ENCODE assay signal across 12 cellular contexts in the genomic region with DNA sequence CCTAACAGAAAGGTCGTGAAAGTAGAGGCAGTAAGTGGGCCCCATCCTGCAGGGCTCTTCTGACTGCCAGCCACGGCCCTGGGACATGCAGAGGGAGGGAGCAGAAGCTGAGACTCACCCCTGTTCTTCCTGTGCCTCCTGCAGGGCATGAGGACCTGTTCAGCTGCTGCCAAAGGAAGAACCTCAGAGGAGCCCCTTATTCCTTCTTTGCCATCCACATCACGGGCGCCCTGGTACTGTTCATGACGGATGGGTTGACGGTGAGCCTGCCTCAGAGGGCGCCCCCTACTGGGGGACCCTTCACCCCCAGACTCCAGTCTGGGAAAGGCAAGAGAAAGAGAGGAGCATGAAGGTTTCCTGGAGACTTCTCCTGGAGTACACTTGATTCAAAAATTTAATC. TPM values are rescaled to one million over a fixed set of nuclear protein-coding genes. Genes with fewer than 3 reads are reported as not detected.
DNase-seq lines count a peak whose midpoint lies in the region; FAIRE-seq and TF ChIP-seq lines count a peak whose summit lies in the region.
"Had no signal": no experiment of that assay in that cellular context is flagged by ENCODE, and none has a peak within 500 bp of the region (broad histone marks: within the 10 kb centered on the region; RNA-seq: fewer than 3 reads in every experiment).

No MANE protein-coding gene starts in this region.

- no peak overlapping the region for H3K9ac ChIP-seq in mesenchymal stem cell (ENCODE audit: low read length)

- H3K4ac ChIP-seq in mesenchymal stem cell (ENCODE audit: low read depth in 1 of 2, low read length in 2 of 2): no peak overlapping the region

- H2BK120ac ChIP-seq in mesenchymal stem cell (ENCODE audit: low read depth, low read length): no peak overlapping the region

- 56% methylated on average over 7 of the region's 7 CpGs for WGBS in mesenchymal stem cell

- H3K4me3 ChIP-seq in WI38 (ENCODE audit: low read depth, low read length): no peak overlapping the region
- no peak overlapping the region for H3K4me3 ChIP-seq in kidney epithelial cell (ENCODE audit: low read depth, low read length)
- H3K4me3 ChIP-seq in mesenchymal stem cell (ENCODE audit: insufficient read depth in 1 of 2, low read depth in 1 of 2, low read length in 2 of 2): no peak overlapping the region

- no peak overlapping the region for H2BK15ac ChIP-seq in mesenchymal stem cell (ENCODE audit: low read depth, poor library complexity, severe bottlenecking)

- TF ChIP-seq CTCF in AG09319 (IDR thresholded peaks at IDR 0.05; ENCODE audit: low read depth, low read length) (peak; percentile 19), GM12872 (IDR thresholded peaks at IDR 0.05; ENCODE audit: insufficient read depth, low read depth, low read length) (peak; percentile 61), WI38 (IDR thresholded peaks at IDR 0.05; ENCODE audit: low read depth, low read length) (peak; percentile 39), kidney epithelial cell (IDR thresholded peaks at IDR 0.05; ENCODE audit: insufficient read depth, low read length, poor library complexity, severe bottlenecking) (peak; percentile 47)

- H3K27ac ChIP-seq in mesenchymal stem cell (ENCODE audit: low read length, poor library complexity, severe bottlenecking): no peak overlapping the region

- no peak for TF ChIP-seq POLR2A in GM12891 (IDR thresholded peaks at IDR 0.05; ENCODE audit: low read depth, low read length)

- no peak overlapping the region for H4K91ac ChIP-seq in mesenchymal stem cell (ENCODE audit: low read length)

- H3K79me1 ChIP-seq in mesenchymal stem cell (replicated peaks; ENCODE audit: low read length, poor library complexity, severe bottlenecking): no peaks in the 10 kb centered on the region

- DNase-seq in AG09319 (ENCODE audit: extremely low read depth, low read depth): no peak
- no peak for DNase-seq in kidney epithelial cell (ENCODE audit: low read depth)
- DNase-seq in GM12891 (ENCODE audit: insufficient read length, low spot score): no peak
- DNase-seq in AG20443 (ENCODE audit: low spot score): no peak
- no peak for DNase-seq in mesenchymal stem cell
- DNase-seq in Ammon's horn (ENCODE audit: low spot score): no peak
- DNase-seq: NCI-H187 treated with DMSO at 0.1 percent for 48 hours, occipital lobe, OCI-M1, trophoblast cell had no signal

- H3K27me3 ChIP-seq in kidney epithelial cell (ENCODE audit: control insufficient read depth, insufficient read depth, low read length) (peaks cover 8% of the 10 kb centered on the region), mesenchymal stem cell (ENCODE audit: control insufficient read depth in 1 of 2, insufficient read depth in 1 of 2, low read length in 2 of 2) (peaks cover 34 to 61% of the 10 kb centered on the region in 2 experiments)

- no peaks in the 10 kb centered on the region for H3K4me1 ChIP-seq in mesenchymal stem cell (ENCODE audit: control insufficient read depth, insufficient read depth, low read depth, low read length)

- no peak for FAIRE-seq in GM12891 (lab: Jason Lieb, UNC)

- no peak overlapping the region for H2AFZ ChIP-seq in mesenchymal stem cell (ENCODE audit: low read depth, low read length)

- H3K4me2 ChIP-seq in mesenchymal stem cell (ENCODE audit: low read length, poor library complexity, severe bottlenecking): no peak overlapping the region

- no peak overlapping the region for H2BK5ac ChIP-seq in mesenchymal stem cell (ENCODE audit: low read depth, low read length, poor library complexity, severe bottlenecking)

- H3K18ac ChIP-seq in mesenchymal stem cell (ENCODE audit: low read depth in 1 of 2, low read length in 2 of 2): no peak overlapping the region

- H3K14ac ChIP-seq in mesenchymal stem cell (ENCODE audit: low read length in 2 of 2): no peak overlapping the region

- no peak overlapping the region for H4K8ac ChIP-seq in mesenchymal stem cell (ENCODE audit: low read length)

- no peaks in the 10 kb centered on the region for H3K9me3 ChIP-seq in mesenchymal stem cell (ENCODE audit: control insufficient read depth, low read length)

- H2AK5ac ChIP-seq in mesenchymal stem cell (ENCODE audit: low read length, severe bottlenecking): no peak overlapping the region

- H3K36me3 ChIP-seq in kidney epithelial cell (ENCODE audit: control insufficient read depth, insufficient read depth, low read length) (no peaks in the 10 kb centered on the region), mesenchymal stem cell (ENCODE audit: control insufficient read depth in 1 of 2, insufficient read depth in 2 of 2, low read depth in 1 of 2, low read length in 2 of 2) (no peaks in the 10 kb centered on the region)

- no peak overlapping the region for H3K23ac ChIP-seq in mesenchymal stem cell (ENCODE audit: low read length in 2 of 2)

- no peak overlapping the region for H2BK12ac ChIP-seq in mesenchymal stem cell (ENCODE audit: low read length in 2 of 2)

TF ChIP-seq in GM12891, 5 proteins besides CTCF, POLR2A, EP300 and RAD21:
- TF ChIP-seq POU2F2 (IDR thresholded peaks at IDR 0.05; ENCODE audit: low read depth, low read length) (no peak), SPI1 (IDR thresholded peaks at IDR 0.05; ENCODE audit: low read depth, low read length) (no peak), PAX5 (IDR thresholded peaks at IDR 0.05; ENCODE audit: insufficient read depth, low read length, severe bottlenecking) (no peak), POLR2AphosphoS5 (IDR thresholded peaks at IDR 0.05; ENCODE audit: low read depth, low read length) (no peak), TAF1 (IDR thresholded peaks at IDR 0.05; ENCODE audit: low read depth, low read length) (no peak)

RNA-seq across cellular contexts. Expression of a gene that starts 47.1 kb away (rescaled TPM):
- 16.1 and 16.7 TPM in 2 replicates for total RNA-seq in kidney epithelial cell
- 5.5 TPM for polyA plus RNA-seq in GM12891 (2012; ENCODE audit: low read depth, missing spikeins)
- polyA plus RNA-seq in mesenchymal stem cell (2013, experiment 1 of 2): 12.7 TPM
- 12.6 TPM for polyA plus RNA-seq in mesenchymal stem cell (2013, experiment 2 of 2)
